Comparison of ENCODE assay signal across 28 cellular contexts in genomic region chr6:127860723-127861122, GRCh38.
"Had no signal": no experiment of that assay in that cellular context is flagged by ENCODE, and none has a peak within 500 bp of the region (broad histone marks: within the 10 kb centered on the region; RNA-seq: fewer than 3 reads in every experiment).

No MANE protein-coding gene starts in this region.

- H3K4me3 Mint-ChIP-seq: stimulated activated effector memory CD8-positive, alpha-beta T cell treated with anti-CD3 and anti-CD28 coated beads, Interleukin-12 subunit alpha, Interleukin-12 subunit beta, amount 100 ng/mL, for 72 hours; stimulated activated memory B cell treated with anti-CD40 and anti-IgM and Interleukin-4, amounts not matched to agents 10 μg/mL and 1 μg/mL and 100 μg/mL, for 72 hours; stimulated activated naive B cell treated with anti-CD40 and anti-IgM and Interleukin-4, amounts not matched to agents 10 μg/mL and 1 μg/mL and 100 μg/mL, for 72 hours; stimulated activated naive CD8-positive, alpha-beta T cell treated with anti-CD3 and anti-CD28 coated beads, Interleukin-15, amount 100 ng/mL, for 72 hours; stimulated activated naive CD8-positive, alpha-beta T cell treated with anti-CD3 and anti-CD28 coated beads, Interleukin-15, Interleukin-2, amounts not matched to agents 100 ng/mL and 50 ng/mL, for 24 hours; type B pancreatic cell had no signal

- H3K27me3 Mint-ChIP-seq: stimulated activated memory B cell treated with anti-CD40 and anti-IgM and Interleukin-4, amounts not matched to agents 10 μg/mL and 1 μg/mL and 100 μg/mL, for 72 hours; stimulated activated naive B cell treated with anti-CD40 and anti-IgM and Interleukin-4, amounts not matched to agents 10 μg/mL and 1 μg/mL and 100 μg/mL, for 72 hours; stimulated activated naive CD8-positive, alpha-beta T cell treated with anti-CD3 and anti-CD28 coated beads, Interleukin-15, amount 100 ng/mL, for 72 hours; stimulated activated naive CD8-positive, alpha-beta T cell treated with anti-CD3 and anti-CD28 coated beads, Interleukin-15, Interleukin-2, amounts not matched to agents 100 ng/mL and 50 ng/mL, for 24 hours; type B pancreatic cell had no signal

- H3K9me3 ChIP-seq: stomach, suprapubic skin, testis, thoracic aorta, thyroid gland, tibial artery, tibial nerve, transverse colon, upper lobe of left lung, upper lobe of right lung, uterus, vagina had no signal

- DNase-seq: stimulated activated CD4-positive, alpha-beta T cell treated with anti-CD3 and anti-CD28 coated beads, Interleukin-2, amount 100 ng/mL, for 48 hours; stimulated activated CD4-positive, alpha-beta T cell treated with anti-CD3 and anti-CD28 coated beads, Interleukin-4, amount 100 ng/mL, for 1 hour; stimulated activated CD4-positive, alpha-beta T cell treated with anti-CD3 and anti-CD28 coated beads, Interleukin-4, amount 100 ng/mL, for 24 hours; stimulated activated CD4-positive, alpha-beta T cell treated with anti-CD3 and anti-CD28 coated beads, Interleukin-4, amount 100 ng/mL, for 4 hours; stimulated activated CD8-positive, alpha-beta memory T cell treated with anti-CD3 and anti-CD28 coated beads, Interleukin-4, amount 100 ng/mL, for 48 hours; stimulated activated naive B cell treated with anti-CD40 and anti-IgM and Interleukin-4, amounts not matched to agents 10 μg/mL and 1 μg/mL and 100 μg/mL, for 72 hours; stimulated activated naive CD4-positive, alpha-beta T cell; stimulated activated naive CD4-positive, alpha-beta T cell treated with Interleukin-2 at 50 U/mL for 16 hours; stimulated activated naive CD8-positive, alpha-beta T cell treated with anti-CD3 and anti-CD28 coated beads, Interleukin-15, amount 100 ng/mL, for 72 hours; stimulated activated naive CD8-positive, alpha-beta T cell treated with anti-CD3 and anti-CD28 coated beads, Interleukin-15, Interleukin-2, amounts not matched to agents 100 U/mL and 50 U/mL, for 24 hours; stomach; substantia nigra; testis; thyroid gland; tibial artery; transverse colon; trophoblast cell; upper lobe of left lung; upper lobe of right lung; uterus had no signal

- H3K27ac Mint-ChIP-seq: stimulated activated effector memory CD8-positive, alpha-beta T cell treated with anti-CD3 and anti-CD28 coated beads, Interleukin-12 subunit alpha, Interleukin-12 subunit beta, amount 100 ng/mL, for 72 hours; stimulated activated memory B cell treated with anti-CD40 and anti-IgM and Interleukin-4, amounts not matched to agents 10 μg/mL and 1 μg/mL and 100 μg/mL, for 72 hours; stimulated activated naive B cell treated with anti-CD40 and anti-IgM and Interleukin-4, amounts not matched to agents 10 μg/mL and 1 μg/mL and 100 μg/mL, for 72 hours; type B pancreatic cell had no signal

- H3K36me3 Mint-ChIP-seq: stimulated activated memory B cell treated with anti-CD40 and anti-IgM and Interleukin-4, amounts not matched to agents 10 μg/mL and 1 μg/mL and 100 μg/mL, for 72 hours; stimulated activated naive B cell treated with anti-CD40 and anti-IgM and Interleukin-4, amounts not matched to agents 10 μg/mL and 1 μg/mL and 100 μg/mL, for 72 hours; type B pancreatic cell had no signal

- H3K4me1 Mint-ChIP-seq: stimulated activated memory B cell treated with anti-CD40 and anti-IgM and Interleukin-4, amounts not matched to agents 10 μg/mL and 1 μg/mL and 100 μg/mL, for 72 hours; stimulated activated naive B cell treated with anti-CD40 and anti-IgM and Interleukin-4, amounts not matched to agents 10 μg/mL and 1 μg/mL and 100 μg/mL, for 72 hours had no signal

- H3K4me3 ChIP-seq: stomach, suprapubic skin, testis, thoracic aorta, thyroid gland, tibial artery, tibial nerve, transverse colon, upper lobe of left lung, upper lobe of right lung, uterus, vagina had no signal

- H3K27ac ChIP-seq: stomach, suprapubic skin, testis, thoracic aorta, thyroid gland, tibial artery, tibial nerve, transverse colon, upper lobe of left lung, upper lobe of right lung, uterus, vagina had no signal

- H3K4me1 ChIP-seq: suprapubic skin, testis, thyroid gland, tibial artery, tibial nerve, upper lobe of left lung, upper lobe of right lung, uterus, vagina had no signal

- H3K36me3 ChIP-seq: stomach, suprapubic skin, thoracic aorta, thyroid gland, tibial artery, tibial nerve, transverse colon, upper lobe of left lung, upper lobe of right lung, uterus, vagina had no signal

- ATAC-seq: stimulated activated effector memory CD8-positive, alpha-beta T cell treated with anti-CD3 and anti-CD28 coated beads, Interleukin-12 subunit alpha, Interleukin-12 subunit beta, amount 100 ng/mL, for 72 hours; stimulated activated memory B cell treated with anti-CD40 and anti-IgM and Interleukin-4, amounts not matched to agents 10 μg/mL and 1 μg/mL and 100 μg/mL, for 72 hours; stimulated activated naive B cell treated with anti-CD40 and anti-IgM and Interleukin-4, amounts not matched to agents 10 μg/mL and 1 μg/mL and 100 μg/mL, for 72 hours; stimulated activated naive CD8-positive, alpha-beta T cell treated with anti-CD3 and anti-CD28 coated beads, Interleukin-15, amount 100 ng/mL, for 72 hours; stimulated activated naive CD8-positive, alpha-beta T cell treated with anti-CD3 and anti-CD28 coated beads, Interleukin-15, Interleukin-2, amounts not matched to agents 100 U/mL and 50 U/mL, for 24 hours; upper lobe of right lung had no signal

- H3K27me3 ChIP-seq: stomach, suprapubic skin, testis, thyroid gland, tibial artery, tibial nerve, transverse colon, upper lobe of left lung, upper lobe of right lung, uterus, vagina had no signal
